1 cellular context compared by ENCODE assay signal in genomic region chr22:20989323-20990138, GRCh38.
TF ChIP-seq lines count a peak whose summit lies in the region.

No MANE protein-coding gene starts in this region.

TF ChIP-seq in IMR-90, 13 proteins besides CTCF, POLR2A, EP300 and RAD21:
- TF ChIP-seq FOS (IDR thresholded peaks at IDR 0.05; ENCODE audit: low read depth, low read length) (no peak), MXI1 (IDR thresholded peaks at IDR 0.05; ENCODE audit: borderline replicate concordance, low read depth, low read length) (no peak), NFE2L2 (IDR thresholded peaks at IDR 0.05; ENCODE audit: low read depth, low read length) (no peak), CHD1 (IDR thresholded peaks at IDR 0.05; ENCODE audit: low read depth, low read length) (no peak), ELK1 (IDR thresholded peaks at IDR 0.05; ENCODE audit: borderline replicate concordance, low read depth, low read length) (no peak), SMC3 (IDR thresholded peaks at IDR 0.05; ENCODE audit: low read depth, low read length) (no peak), MAFK (IDR thresholded peaks at IDR 0.05; ENCODE audit: low read depth, low read length) (no peak), RCOR1 (IDR thresholded peaks at IDR 0.05; ENCODE audit: insufficient replicate concordance, low read length) (no peak), MAZ (IDR thresholded peaks at IDR 0.05; ENCODE audit: borderline replicate concordance, low read depth, low read length) (no peak), CEBPB (IDR thresholded peaks at IDR 0.05; ENCODE audit: low read depth, low read length) (no peak), BHLHE40 (IDR thresholded peaks at IDR 0.05; ENCODE audit: low read depth, low read length) (no peak), RFX5 (IDR thresholded peaks at IDR 0.05; ENCODE audit: low read depth, low read length) (no peak), USF2 (IDR thresholded peaks at IDR 0.05; ENCODE audit: low read depth, low read length) (no peak)
